9 cellular contexts compared by ENCODE assay signal in genomic region chr6:43798688-43799444, GRCh38. TPM values are rescaled to one million over a fixed set of nuclear protein-coding genes. Genes with fewer than 3 reads are reported as not detected.
DNase-seq lines count a peak whose midpoint lies in the region; ATAC-seq, FAIRE-seq and TF ChIP-seq lines count a peak whose summit lies in the region.
"Had no signal": no experiment of that assay in that cellular context is flagged by ENCODE, and none has a peak within 500 bp of the region (broad histone marks: within the 10 kb centered on the region; RNA-seq: fewer than 3 reads in every experiment).

No MANE protein-coding gene starts in this region.

- no peak for TF ChIP-seq RAD21 in HepG2 (CRISPR knock-in tag; IDR thresholded peaks at IDR 0.05)

- 3% methylated on average over 4 of the region's 10 CpGs for WGBS in HepG2 (ENCODE audit: low lambda C conversion rate)

- BruUV-seq in HepG2 (replicated peaks; lab: Mats Ljungman, UMichigan), result no TSS peak

- H3K27me3 ChIP-seq in HepG2 (ENCODE audit: control insufficient read depth in 1 of 2, insufficient read depth in 2 of 2, low read length in 2 of 2), result peaks cover 2 to 13% of the 10 kb centered on the region in 2 experiments; a peak in 1 of 5 replicates

- H3K36me3 ChIP-seq in HepG2 (replicated peaks in 1 of 2; ENCODE audit: control insufficient read depth in 1 of 2, insufficient read depth in 2 of 2, low read length in 2 of 2), result no peaks in the 10 kb centered on the region

- intact Hi-C loops in HepG2 (cut with micrococcal nuclease; ENCODE audit: unreplicated experiment), result loop anchor here (1.0 kb wide), 1 partner anchor 252 kb away; no protein-coding TSS in a partner anchor

- H3K4me2 ChIP-seq in HepG2 (ENCODE audit: low read depth, low read length), result peak overlapping the region; percentile 48

- no peak for TF ChIP-seq POLR2A in HepG2 (IDR thresholded peaks at IDR 0.05; ENCODE audit: insufficient read depth in 1 of 2, low read depth in 2 of 2, low read length in 2 of 2)

- peak; percentile 31 for DNase-seq in activated CD4-positive, alpha-beta T cell treated with anti-CD3 and anti-CD28 coated beads for 48 hours
- no peak for DNase-seq in activated CD4-positive, alpha-beta T cell treated with anti-CD3 and anti-CD28 coated beads for 1 hour
- DNase-seq in LNCaP clone FGC (ENCODE audit: low read depth) (peak; percentile 98), astrocyte of the hippocampus (ENCODE audit: low read depth, low spot score) (peak; percentile 79), HepG2 (ENCODE audit: low spot score) (peak; percentile 83), GOT3 (lab: John Stamatoyannopoulos, UW) (no peak), UCSD-AML1 (lab: John Stamatoyannopoulos, UW; ENCODE audit: unreplicated experiment) (no peak)
- DNase-seq in activated CD4-positive, alpha-beta T cell treated with anti-CD3 and anti-CD28 coated beads for 4 hours, result no peak

- no peaks in the 10 kb centered on the region for H3K79me2 ChIP-seq in HepG2 (ENCODE audit: insufficient read depth, low read length)

- TF ChIP-seq CTCF in LNCaP clone FGC (IDR thresholded peaks at IDR 0.05; ENCODE audit: control insufficient read depth, extremely low read depth, insufficient read depth), result no peak
- peak; percentile 21; the same call in 1 of the 2 replicates for TF ChIP-seq CTCF in HepG2 (CRISPR knock-in tag; IDR thresholded peaks at IDR 0.05)

- H3K9ac ChIP-seq in HepG2 (ENCODE audit: insufficient read depth, low read depth, low read length), result no peak overlapping the region

- no peaks in the 10 kb centered on the region for H4K20me1 ChIP-seq in HepG2 (ENCODE audit: insufficient read depth, low read length)

- TF ChIP-seq EP300 in HepG2 (IDR thresholded peaks at IDR 0.05; ENCODE audit: low read depth in 2 of 2, low read length in 2 of 2), result peak in 1 of 2 experiments; percentile 67; a peak in 1 of 4 replicates
- peak; percentile 45; the same call in 1 of the 2 replicates for TF ChIP-seq EP300 in HepG2 (CRISPR knock-in tag; IDR thresholded peaks at IDR 0.05; ENCODE audit: borderline replicate concordance)

- CTCF ChIA-PET in HepG2 (lab: Yijun Ruan, JAX; ENCODE audit: low intra/inter-chr PET ratio, low total read pairs), result interaction anchor here (0.9 kb wide), 1 partner anchor 24 kb away, joined by 3 read pairs; no protein-coding TSS in a partner anchor

- POLR2A ChIA-PET in HepG2 (lab: Yijun Ruan, JAX), result interaction anchor here (0.5 to 1.0 kb wide), 2 partner anchors 25 to 1603 kb away, joined by 4 read pairs; no protein-coding TSS in a partner anchor

- H3K9me3 ChIP-seq in HepG2 (ENCODE audit: low read length), result no peaks in the 10 kb centered on the region

- H2AFZ ChIP-seq in HepG2 (ENCODE audit: low read length), result no peak overlapping the region

- H3K4me1 ChIP-seq in HepG2 (ENCODE audit: insufficient read depth, low read length), result peaks cover 84% of the 10 kb centered on the region

- no peak overlapping the region for H3K4me3 ChIP-seq in LNCaP clone FGC (ENCODE audit: low read depth, low read length)
- H3K4me3 ChIP-seq in HepG2 (replicated peaks in 1 of 3; ENCODE audit: insufficient read depth in 1 of 3, low read depth in 2 of 3, low read length in 3 of 3), result peak overlapping the region in 1 of 3 experiments; percentile 19; a peak in 1 of 6 replicates

- no peak overlapping the region for H3K27ac ChIP-seq in HepG2 (ENCODE audit: extremely low read length, insufficient read depth, low read length)

- in situ Hi-C loops in HepG2 (cut with HindIII; ENCODE audit: extremely low pct_ligation_motif_present, low pct_unique_long_range_greater_than_20kb), result no loop called here

- ATAC-seq in HepG2, result peak; percentile 80

- peak; percentile 65 for FAIRE-seq in HepG2 (lab: Jason Lieb, UNC)
- FAIRE-seq: G401.6 had no signal

TF ChIP-seq in HepG2, 621 proteins besides CTCF, POLR2A, EP300 and RAD21 (continues in another document):
- TF ChIP-seq SRSF4 (IDR thresholded peaks at IDR 0.05; ENCODE audit: low read depth, low read length, poor library complexity, severe bottlenecking), result no peak
- TF ChIP-seq ZFP41 (CRISPR knock-in tag; IDR thresholded peaks at IDR 0.05; ENCODE audit: borderline replicate concordance), result no peak
- no peak for TF ChIP-seq SOX6 (IDR thresholded peaks at IDR 0.05)
- peak; percentile 71 for TF ChIP-seq SOX6 (CRISPR knock-in tag; IDR thresholded peaks at IDR 0.05)
- TF ChIP-seq SIN3B (IDR thresholded peaks at IDR 0.05; ENCODE audit: low read length), result no peak
- no peak for TF ChIP-seq NCOA1 (CRISPR knock-in tag; IDR thresholded peaks at IDR 0.05)
- peak; percentile 56; the same call in 1 of the 2 replicates for TF ChIP-seq ZNF644 (CRISPR knock-in tag; IDR thresholded peaks at IDR 0.05; ENCODE audit: low read depth)
- TF ChIP-seq TOE1 (CRISPR knock-in tag; IDR thresholded peaks at IDR 0.05), result no peak
- TF ChIP-seq ZNF629 (CRISPR knock-in tag; conservative IDR thresholded peaks at IDR 0.05), result no peak
- no peak for TF ChIP-seq FOXK2 (IDR thresholded peaks at IDR 0.05)
- no peak for TF ChIP-seq KMT2A (CRISPR knock-in tag; IDR thresholded peaks at IDR 0.05)
- no peak; the same call in 1 of the 2 replicates for TF ChIP-seq DNMT3B (CRISPR knock-in tag; conservative IDR thresholded peaks at IDR 0.05)
- TF ChIP-seq ZNF333 (CRISPR knock-in tag; IDR thresholded peaks at IDR 0.05; ENCODE audit: borderline replicate concordance), result no peak
- TF ChIP-seq ZNF552 (CRISPR knock-in tag; IDR thresholded peaks at IDR 0.05; ENCODE audit: borderline replicate concordance), result no peak
- TF ChIP-seq, protein P1, sequence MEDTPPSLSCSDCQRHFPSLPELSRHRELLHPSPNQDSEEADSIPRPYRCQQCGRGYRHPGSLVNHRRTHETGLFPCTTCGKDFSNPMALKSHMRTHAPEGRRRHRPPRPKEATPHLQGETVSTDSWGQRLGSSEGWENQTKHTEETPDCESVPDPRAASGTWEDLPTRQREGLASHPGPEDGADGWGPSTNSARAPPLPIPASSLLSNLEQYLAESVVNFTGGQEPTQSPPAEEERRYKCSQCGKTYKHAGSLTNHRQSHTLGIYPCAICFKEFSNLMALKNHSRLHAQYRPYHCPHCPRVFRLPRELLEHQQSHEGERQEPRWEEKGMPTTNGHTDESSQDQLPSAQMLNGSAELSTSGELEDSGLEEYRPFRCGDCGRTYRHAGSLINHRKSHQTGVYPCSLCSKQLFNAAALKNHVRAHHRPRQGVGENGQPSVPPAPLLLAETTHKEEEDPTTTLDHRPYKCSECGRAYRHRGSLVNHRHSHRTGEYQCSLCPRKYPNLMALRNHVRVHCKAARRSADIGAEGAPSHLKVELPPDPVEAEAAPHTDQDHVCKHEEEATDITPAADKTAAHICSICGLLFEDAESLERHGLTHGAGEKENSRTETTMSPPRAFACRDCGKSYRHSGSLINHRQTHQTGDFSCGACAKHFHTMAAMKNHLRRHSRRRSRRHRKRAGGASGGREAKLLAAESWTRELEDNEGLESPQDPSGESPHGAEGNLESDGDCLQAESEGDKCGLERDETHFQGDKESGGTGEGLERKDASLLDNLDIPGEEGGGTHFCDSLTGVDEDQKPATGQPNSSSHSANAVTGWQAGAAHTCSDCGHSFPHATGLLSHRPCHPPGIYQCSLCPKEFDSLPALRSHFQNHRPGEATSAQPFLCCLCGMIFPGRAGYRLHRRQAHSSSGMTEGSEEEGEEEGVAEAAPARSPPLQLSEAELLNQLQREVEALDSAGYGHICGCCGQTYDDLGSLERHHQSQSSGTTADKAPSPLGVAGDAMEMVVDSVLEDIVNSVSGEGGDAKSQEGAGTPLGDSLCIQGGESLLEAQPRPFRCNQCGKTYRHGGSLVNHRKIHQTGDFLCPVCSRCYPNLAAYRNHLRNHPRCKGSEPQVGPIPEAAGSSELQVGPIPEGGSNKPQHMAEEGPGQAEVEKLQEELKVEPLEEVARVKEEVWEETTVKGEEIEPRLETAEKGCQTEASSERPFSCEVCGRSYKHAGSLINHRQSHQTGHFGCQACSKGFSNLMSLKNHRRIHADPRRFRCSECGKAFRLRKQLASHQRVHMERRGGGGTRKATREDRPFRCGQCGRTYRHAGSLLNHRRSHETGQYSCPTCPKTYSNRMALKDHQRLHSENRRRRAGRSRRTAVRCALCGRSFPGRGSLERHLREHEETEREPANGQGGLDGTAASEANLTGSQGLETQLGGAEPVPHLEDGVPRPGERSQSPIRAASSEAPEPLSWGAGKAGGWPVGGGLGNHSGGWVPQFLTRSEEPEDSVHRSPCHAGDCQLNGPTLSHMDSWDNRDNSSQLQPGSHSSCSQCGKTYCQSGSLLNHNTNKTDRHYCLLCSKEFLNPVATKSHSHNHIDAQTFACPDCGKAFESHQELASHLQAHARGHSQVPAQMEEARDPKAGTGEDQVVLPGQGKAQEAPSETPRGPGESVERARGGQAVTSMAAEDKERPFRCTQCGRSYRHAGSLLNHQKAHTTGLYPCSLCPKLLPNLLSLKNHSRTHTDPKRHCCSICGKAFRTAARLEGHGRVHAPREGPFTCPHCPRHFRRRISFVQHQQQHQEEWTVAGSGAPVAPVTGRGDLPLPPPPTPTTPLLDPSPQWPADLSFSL (CRISPR knock-in tag; IDR thresholded peaks at IDR 0.05), result peak; percentile 64; the same call in 1 of the 2 replicates

RNA-seq across cellular contexts. Expression of gene VEGFA, which starts 28.9 kb away (rescaled TPM):
- 34.1 and 68.1 TPM in 2 replicates for total RNA-seq in HepG2 (2016; rRNA removed; fragmentation: Illumina TruSeq; extraction: Trizol)
- 13.4 and 14.2 TPM in 2 replicates for total RNA-seq in HepG2 (2016; cell fraction: cytosol; rRNA removed; fragmentation: Illumina TruSeq; extraction: Trizol; ENCODE audit: low read depth)
- total RNA-seq in HepG2 (2016; cell fraction: insoluble cytoplasmic fraction; rRNA removed; fragmentation: Illumina TruSeq; extraction: Trizol), result 26.8 and 72.7 TPM in 2 replicates
- total RNA-seq in HepG2 (2016; cell fraction: membrane; rRNA removed; fragmentation: Illumina TruSeq; extraction: Trizol), result 33.1 and 34.4 TPM in 2 replicates
- total RNA-seq in HepG2 (2016; cell fraction: nucleus; rRNA removed; fragmentation: Illumina TruSeq; extraction: Trizol), result 81.5 and 95.8 TPM in 2 replicates
- 629 and 1,104 TPM in 2 replicates for polyA plus RNA-seq in HepG2 (2011; rRNA removed)
- 292 and 298 TPM in 2 replicates for polyA plus RNA-seq in HepG2 (2011; cell fraction: cytosol; rRNA removed)
- 3,652 and 4,474 TPM in 2 replicates for polyA plus RNA-seq in HepG2 (2011; cell fraction: nucleus; rRNA removed)
- polyA plus RNA-seq in HepG2 (2012), result 463 and 546 TPM in 2 replicates
- 9.2 and 10.7 TPM in 2 replicates for polyA plus RNA-seq in HepG2 (2016; cell fraction: cytosol; fragmentation: Illumina TruSeq; extraction: Trizol; ENCODE audit: low read depth)
- 34.1 and 41.6 TPM in 2 replicates for polyA plus RNA-seq in HepG2 (2016; cell fraction: insoluble cytoplasmic fraction; fragmentation: Illumina TruSeq; extraction: Trizol; ENCODE audit: low read depth)
- 24.8 and 25.3 TPM in 2 replicates for polyA plus RNA-seq in HepG2 (2016; cell fraction: membrane; fragmentation: Illumina TruSeq; extraction: Trizol; ENCODE audit: low read depth)
- 253 and 267 TPM in 2 replicates for polyA plus RNA-seq in HepG2 (2016; cell fraction: nucleus; fragmentation: Illumina TruSeq; extraction: Trizol; ENCODE audit: insufficient read depth, low read depth)
- 238 and 645 TPM in 2 replicates for polyA minus RNA-seq in HepG2 (2011; rRNA and poly(A)+ RNA removed; ENCODE audit: low replicate concordance)
- polyA minus RNA-seq in HepG2 (2011; cell fraction: cytosol; rRNA and poly(A)+ RNA removed), result 122 and 136 TPM in 2 replicates
- polyA minus RNA-seq in HepG2 (2011; cell fraction: nucleus; rRNA and poly(A)+ RNA removed), result 312 and 405 TPM in 2 replicates

Comparison
In these comparisons a context has a peak if more than half of its experiments do, and no peak if none do; other contexts are left out.
1. DNase-seq: peak in activated CD4-positive, alpha-beta T cell treated with anti-CD3 and anti-CD28 coated beads for 48 hours (single experiment), LNCaP clone FGC (single experiment), astrocyte of the hippocampus (single experiment) and HepG2 (single experiment); none in activated CD4-positive, alpha-beta T cell treated with anti-CD3 and anti-CD28 coated beads for 1 hour (single experiment), GOT3 (single experiment), UCSD-AML1 (single experiment) and activated CD4-positive, alpha-beta T cell treated with anti-CD3 and anti-CD28 coated beads for 4 hours (0 of 2).